In the genomic region with DNA sequence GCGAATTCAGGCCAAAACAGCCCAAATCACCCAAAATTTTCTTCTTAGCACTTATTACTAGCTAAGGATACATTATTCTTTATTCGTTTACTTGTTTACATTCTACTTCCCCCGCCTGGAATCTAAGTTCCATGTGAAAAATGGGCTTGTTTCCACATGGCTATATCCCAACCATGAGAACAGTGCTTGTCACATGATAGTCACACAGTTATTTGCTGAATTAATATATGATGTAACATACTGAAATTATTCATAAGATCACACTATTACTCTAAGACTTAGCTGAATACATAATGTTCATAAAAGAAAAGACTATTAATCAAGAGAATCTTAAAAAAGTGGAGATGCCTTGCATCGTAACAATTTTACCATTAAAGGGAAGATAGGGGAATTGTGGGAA, we compare ENCODE assay signal across 14 cellular contexts. TPM values are rescaled to one million over a fixed set of nuclear protein-coding genes. Genes with fewer than 3 reads are reported as not detected.
DNase-seq lines count a peak whose midpoint lies in the region; ATAC-seq and TF ChIP-seq lines count a peak whose summit lies in the region.
"Had no signal": no experiment of that assay in that cellular context is flagged by ENCODE, and none has a peak within 500 bp of the region (broad histone marks: within the 10 kb centered on the region; RNA-seq: fewer than 3 reads in every experiment).

No MANE protein-coding gene starts in this region.

- no peak overlapping the region for H2AFZ ChIP-seq in osteoblast (ENCODE audit: low read length)
- H2AFZ ChIP-seq: neural progenitor cell had no signal

- H3K4me2 ChIP-seq in osteoblast (ENCODE audit: insufficient read depth, low read length) = no peak overlapping the region
- H3K4me2 ChIP-seq: neural progenitor cell had no signal

- intact Hi-C loops in CD8-positive, alpha-beta T cell (cut with DNase I, micrococcal nuclease) = no loop called here
- intact Hi-C loops in dendritic cell treated with granulocyte-macrophage colony-stimulating factor and Interleukin-4, amounts not matched to agents 40 ng/mL and 50 ng/mL, for 4 days (cut with micrococcal nuclease) = no loop called here
- intact Hi-C loops in psoas muscle (cut with DNase I) = loop anchor here in 1 of 2 donors (10.0 kb wide), 1 partner anchor 194 kb away; no protein-coding TSS in a partner anchor

- peaks cover 3% of the 10 kb centered on the region for H3K4me1 ChIP-seq in CD8-positive, alpha-beta T cell (ENCODE audit: insufficient read depth, low read length)
- H3K4me1 ChIP-seq in osteoblast (ENCODE audit: insufficient read depth, low read length) (peaks cover 28% of the 10 kb centered on the region), psoas muscle (peaks cover 27% of the 10 kb centered on the region)

- no peaks in the 10 kb centered on the region for H3K9me3 ChIP-seq in CD8-positive, alpha-beta T cell (ENCODE audit: low read length)
- H3K9me3 ChIP-seq in osteoblast (ENCODE audit: low read depth, low read length) (no peaks in the 10 kb centered on the region), psoas muscle (no peaks in the 10 kb centered on the region)
- H3K9me3 ChIP-seq: right lobe of liver, vagina had no signal

- H3K27me3 Mint-ChIP-seq in CD8-positive, alpha-beta T cell (ENCODE audit: low read depth) = no peaks in the 10 kb centered on the region
- H3K27me3 Mint-ChIP-seq in dendritic cell treated with granulocyte-macrophage colony-stimulating factor and Interleukin-4, amounts not matched to agents 40 ng/mL and 50 ng/mL, for 4 days = no peaks in the 10 kb centered on the region

- H3K36me3 Mint-ChIP-seq in CD8-positive, alpha-beta T cell = peaks cover 67% of the 10 kb centered on the region
- peaks cover 76% of the 10 kb centered on the region for H3K36me3 Mint-ChIP-seq in dendritic cell treated with granulocyte-macrophage colony-stimulating factor and Interleukin-4, amounts not matched to agents 40 ng/mL and 50 ng/mL, for 4 days (ENCODE audit: low read depth)

- POLR2A ChIA-PET in CD8-positive, alpha-beta T cell (lab: Charles Lee) = interaction anchor here (0.7 kb wide), 1 partner anchor 229 kb away, joined by 4 read pairs; no protein-coding TSS in a partner anchor

- no peaks in the 10 kb centered on the region for H4K20me1 ChIP-seq in osteoblast (ENCODE audit: insufficient read depth, low read length)

- WGBS in psoas muscle, 3 donors = 80 to 86% (median 83%) methylated on average over 4 of the region's 4 CpGs

- H3K27ac ChIP-seq in CD8-positive, alpha-beta T cell (ENCODE audit: low read depth, low read length) = no peak overlapping the region
- peak overlapping the region; percentile 62 for H3K27ac ChIP-seq in osteoblast (ENCODE audit: low read depth, low read length)
- no peak overlapping the region for H3K27ac ChIP-seq in psoas muscle
- H3K27ac ChIP-seq: neural progenitor cell had no signal

- no peak overlapping the region for H3K4me3 Mint-ChIP-seq in CD8-positive, alpha-beta T cell
- peak overlapping the region; percentile 41 for H3K4me3 Mint-ChIP-seq in dendritic cell treated with granulocyte-macrophage colony-stimulating factor and Interleukin-4, amounts not matched to agents 40 ng/mL and 50 ng/mL, for 4 days
- H3K4me3 Mint-ChIP-seq: neural progenitor cell had no signal

- ATAC-seq in CD8-positive, alpha-beta T cell = no peak
- ATAC-seq in HG03442 (IDR thresholded peaks at IDR 0.05; ENCODE audit: unreplicated experiment) (no peak), psoas muscle (no peak)
- ATAC-seq: right lobe of liver had no signal

- CTCF ChIA-PET in CD8-positive, alpha-beta T cell (lab: Charles Lee) = no interaction called here

- H3K36me3 ChIP-seq in CD8-positive, alpha-beta T cell (ENCODE audit: insufficient read depth, low read length) = peaks cover 41% of the 10 kb centered on the region
- H3K36me3 ChIP-seq in osteoblast (ENCODE audit: insufficient read depth, low read length) = peaks cover 41% of the 10 kb centered on the region
- H3K36me3 ChIP-seq in psoas muscle (ENCODE audit: insufficient read depth in 1 of 2, low read depth in 1 of 2) = peaks cover 18 to 71% of the 10 kb centered on the region in 2 donors

- H3K79me2 ChIP-seq in osteoblast (ENCODE audit: insufficient read depth, low read length) = peaks cover 74% of the 10 kb centered on the region

- H3K4me3 ChIP-seq in CD8-positive, alpha-beta T cell (ENCODE audit: low read depth, low read length) = no peak overlapping the region
- H3K4me3 ChIP-seq in osteoblast (ENCODE audit: insufficient read depth, low read length) (no peak overlapping the region), psoas muscle (no peak overlapping the region)
- H3K4me3 ChIP-seq: neural progenitor cell, right lobe of liver, vagina had no signal

- no peaks in the 10 kb centered on the region for H3K9me3 Mint-ChIP-seq in CD8-positive, alpha-beta T cell
- H3K9me3 Mint-ChIP-seq in dendritic cell treated with granulocyte-macrophage colony-stimulating factor and Interleukin-4, amounts not matched to agents 40 ng/mL and 50 ng/mL, for 4 days = no peaks in the 10 kb centered on the region
- H3K9me3 Mint-ChIP-seq: neural progenitor cell had no signal

- DNase-seq in CD8-positive, alpha-beta T cell = no peak
- DNase-seq in OCI-M1 (lab: John Stamatoyannopoulos, UW) = peak; percentile 62
- no peak for DNase-seq in osteoblast (ENCODE audit: insufficient read length, low spot score, missing footprints)
- no peak for DNase-seq in psoas muscle
- no peak for DNase-seq in NCI-H2171 treated with DMSO at 0.1 percent for 48 hours (lab: John Stamatoyannopoulos, UW)
- DNase-seq: COR-L47, GDM1, NCI-H1105, NCI-H226, right lobe of liver had no signal

- peak overlapping the region; percentile 77 for H3K27ac Mint-ChIP-seq in CD8-positive, alpha-beta T cell
- peak overlapping the region; percentile 22 for H3K27ac Mint-ChIP-seq in dendritic cell treated with granulocyte-macrophage colony-stimulating factor and Interleukin-4, amounts not matched to agents 40 ng/mL and 50 ng/mL, for 4 days
- H3K27ac Mint-ChIP-seq: neural progenitor cell had no signal

- H3K4me1 Mint-ChIP-seq in CD8-positive, alpha-beta T cell (ENCODE audit: low read depth) = peaks cover 40% of the 10 kb centered on the region
- peaks cover 58% of the 10 kb centered on the region for H3K4me1 Mint-ChIP-seq in dendritic cell treated with granulocyte-macrophage colony-stimulating factor and Interleukin-4, amounts not matched to agents 40 ng/mL and 50 ng/mL, for 4 days (ENCODE audit: low read depth)

- no peaks in the 10 kb centered on the region for H3K27me3 ChIP-seq in CD8-positive, alpha-beta T cell (ENCODE audit: insufficient read depth, low read length)
- H3K27me3 ChIP-seq in osteoblast (ENCODE audit: insufficient read depth, low read length) = no peaks in the 10 kb centered on the region
- H3K27me3 ChIP-seq in psoas muscle (ENCODE audit: insufficient read depth in 3 of 3, low read length in 2 of 3) = no peaks in the 10 kb centered on the region
- H3K27me3 ChIP-seq: neural progenitor cell, right lobe of liver, vagina had no signal

- no peak for TF ChIP-seq CTCF in CD8-positive, alpha-beta T cell (IDR thresholded peaks at IDR 0.05)
- TF ChIP-seq CTCF in osteoblast (IDR thresholded peaks at IDR 0.05; ENCODE audit: extremely low read depth, low read depth, low read length) (no peak), psoas muscle (IDR thresholded peaks at IDR 0.05) (no peak)

RNA-seq across cellular contexts. Expression of a gene that starts 6.6 kb away (rescaled TPM):
- 10 to 100 TPM; 45.9 to 49.2 TPM for total RNA-seq in CD8-positive, alpha-beta T cell
- total RNA-seq in osteoblast = 96.1 and 100 TPM in 2 replicates
- total RNA-seq in psoas muscle = 10 to 100 TPM; 38.0 to 46.7 (median 39.9) TPM
- polyA plus RNA-seq in psoas muscle = 10 to 100 TPM in 2 of 3 donors, 1 to 10 TPM in 1; 7.5 to 21.9 (median 12.1) TPM

RNA-seq across cellular contexts. Expression of a gene that starts 6.7 kb away (rescaled TPM):
- 100 to 1,000 TPM; 110 to 113 TPM for total RNA-seq in CD8-positive, alpha-beta T cell
- 111 and 129 TPM in 2 replicates for total RNA-seq in osteoblast
- 100 to 1,000 TPM in 1 of 4 donors, 10 to 100 TPM in 3; 47.3 to 109 (median 67.9) TPM for total RNA-seq in psoas muscle
- polyA plus RNA-seq in psoas muscle = 100 to 1,000 TPM in 2 of 3 donors, 10 to 100 TPM in 1; 80.6 to 145 (median 135) TPM

RNA-seq across cellular contexts. Expression of a gene that starts 26.5 kb away (rescaled TPM):
- 10 to 100 TPM in 1 of 2 experiments, 1 to 10 TPM in 1; 9.3 to 11.3 TPM for total RNA-seq in CD8-positive, alpha-beta T cell
- 98.8 and 103 TPM in 2 replicates for total RNA-seq in osteoblast
- total RNA-seq in psoas muscle = 10 to 100 TPM; 12.0 to 20.5 (median 19.8) TPM
- polyA plus RNA-seq in psoas muscle = 10 to 100 TPM; 16.6 to 40.1 (median 22.2) TPM

RNA-seq across cellular contexts. Expression of a gene that starts 26.8 kb away (rescaled TPM):
- total RNA-seq in CD8-positive, alpha-beta T cell = 10 to 100 TPM; 58.5 to 59.6 TPM
- total RNA-seq in osteoblast = 60.1 and 67.0 TPM in 2 replicates
- total RNA-seq in psoas muscle = 10 to 100 TPM; 55.7 to 85.6 (median 75.3) TPM
- 100 to 1,000 TPM; 108 to 133 (median 116) TPM for polyA plus RNA-seq in psoas muscle
